Comparison of ENCODE assay signal across 10 cellular contexts in the genomic region with DNA sequence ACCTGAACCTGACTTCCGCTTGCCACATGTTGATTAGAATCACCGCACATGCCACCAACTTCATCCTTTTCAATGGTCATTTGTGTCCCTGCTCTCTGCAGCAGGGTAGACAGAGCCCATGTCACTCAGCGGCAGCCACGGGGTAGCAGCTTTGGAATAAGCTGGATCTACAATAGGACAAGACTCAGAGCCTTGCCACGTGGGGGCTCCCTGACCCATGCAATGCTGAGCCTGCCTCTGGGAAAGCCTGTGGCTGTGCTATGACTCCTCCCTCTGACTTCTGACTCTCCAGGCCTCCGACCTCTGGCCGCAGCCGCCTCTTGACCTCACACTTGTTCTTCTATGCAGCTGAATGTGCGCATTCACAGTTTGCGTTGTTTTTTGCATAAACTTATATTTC.
DNase-seq lines count a peak whose midpoint lies in the region; ATAC-seq and TF ChIP-seq lines count a peak whose summit lies in the region.
"Had no signal": no experiment of that assay in that cellular context is flagged by ENCODE, and none has a peak within 500 bp of the region (broad histone marks: within the 10 kb centered on the region; RNA-seq: fewer than 3 reads in every experiment).

No MANE protein-coding gene starts in this region.

- TF ChIP-seq CTCF in mucosa of descending colon (IDR thresholded peaks at IDR 0.05), result no peak

- peak; percentile 48 for ATAC-seq in mucosa of descending colon
- ATAC-seq in HG03521 (IDR thresholded peaks at IDR 0.05; ENCODE audit: unreplicated experiment), result no peak
- no peak for ATAC-seq in activated T-cell treated with anti-CD3 and anti-CD28 coated beads, Interleukin-2, amount 50 U/mL, for 4 hours
- no peak for ATAC-seq in HG03469 (IDR thresholded peaks at IDR 0.05; ENCODE audit: unreplicated experiment)

- H3K4me1 Mint-ChIP-seq in activated T-cell treated with anti-CD3 and anti-CD28 coated beads, Interleukin-2, amount 50 U/mL, for 4 hours (ENCODE audit: low read depth), result no peaks in the 10 kb centered on the region

- intact Hi-C loops in mucosa of descending colon (cut with DNase I, micrococcal nuclease), result no loop called here
- intact Hi-C loops in posterior vena cava (cut with DNase I), result no loop called here

- H3K4me1 ChIP-seq in mucosa of descending colon (ENCODE audit: low read depth), result no peaks in the 10 kb centered on the region
- H3K4me1 ChIP-seq: ascending aorta had no signal

- peaks cover 3% of the 10 kb centered on the region for H3K9me3 Mint-ChIP-seq in activated T-cell treated with anti-CD3 and anti-CD28 coated beads, Interleukin-2, amount 50 U/mL, for 4 hours

- H3K4me3 Mint-ChIP-seq in activated T-cell treated with anti-CD3 and anti-CD28 coated beads, Interleukin-2, amount 50 U/mL, for 4 hours, result no peak overlapping the region

- no peaks in the 10 kb centered on the region for H3K36me3 ChIP-seq in mucosa of descending colon (ENCODE audit: low read depth)
- H3K36me3 ChIP-seq: ascending aorta had no signal

- H3K27me3 Mint-ChIP-seq in activated T-cell treated with anti-CD3 and anti-CD28 coated beads, Interleukin-2, amount 50 U/mL, for 4 hours (ENCODE audit: low read depth), result peaks cover 20% of the 10 kb centered on the region

- no peaks in the 10 kb centered on the region for H3K9me3 ChIP-seq in mucosa of descending colon
- H3K9me3 ChIP-seq: ascending aorta had no signal

- no peak overlapping the region for H3K4me3 ChIP-seq in mucosa of descending colon
- H3K4me3 ChIP-seq: ascending aorta had no signal

- DNase-seq in Daoy (ENCODE audit: low read depth) (peak; percentile 40), HT-29 (ENCODE audit: low spot score) (peak; percentile 47), cerebellar cortex (ENCODE audit: low spot score) (peak; percentile 8), mucosa of descending colon (peak in 2 of 3 donors; percentile 24 to 42), posterior vena cava (ENCODE audit: low spot score) (no peak)
- DNase-seq in activated T-cell treated with anti-CD3 and anti-CD28 coated beads, Interleukin-2, amount 50 U/mL, for 4 hours, result no peak
- DNase-seq: activated CD8-positive, alpha-beta memory T cell treated with anti-CD3 and anti-CD28 coated beads, Interleukin-2, amount 50 U/mL, for 4 hours had no signal

- no peaks in the 10 kb centered on the region for H3K36me3 Mint-ChIP-seq in activated T-cell treated with anti-CD3 and anti-CD28 coated beads, Interleukin-2, amount 50 U/mL, for 4 hours (ENCODE audit: insufficient read depth)

Comparison
In these comparisons a context has a peak if more than half of its experiments do, and no peak if none do; other contexts are left out.
1. DNase-seq: peak in Daoy (single experiment), HT-29 (single experiment), cerebellar cortex (single experiment) and mucosa of descending colon (2 of 3); none in activated T-cell treated with anti-CD3 and anti-CD28 coated beads, Interleukin-2, amount 50 U/mL, for 4 hours (single experiment) and posterior vena cava (single experiment).